In the genomic region with DNA sequence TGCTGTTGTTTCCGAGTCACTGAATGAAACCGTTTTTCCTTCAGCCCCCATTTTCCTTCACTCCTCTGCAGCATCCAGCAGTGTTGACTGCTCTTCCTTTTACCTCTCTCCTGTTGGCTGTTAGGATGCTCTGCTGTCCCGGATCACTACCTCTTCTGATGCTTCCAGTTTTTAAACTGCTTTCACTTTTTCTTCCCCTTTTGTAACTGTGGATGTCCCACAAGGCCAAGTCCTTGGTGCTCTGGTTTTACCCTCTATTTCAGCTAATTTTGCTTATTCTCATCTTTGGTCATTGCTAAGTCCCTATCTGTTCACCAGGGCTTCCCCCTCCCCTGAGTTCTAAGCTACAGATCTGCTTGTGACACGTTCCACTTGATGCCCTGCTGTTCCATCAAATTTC, we compare ENCODE assay signal across 12 cellular contexts.
DNase-seq lines count a peak whose midpoint lies in the region; ATAC-seq and TF ChIP-seq lines count a peak whose summit lies in the region.
"Had no signal": no experiment of that assay in that cellular context is flagged by ENCODE, and none has a peak within 500 bp of the region (broad histone marks: within the 10 kb centered on the region; RNA-seq: fewer than 3 reads in every experiment).

No MANE protein-coding gene starts in this region.

- TF ChIP-seq CTCF in GM10248 (IDR thresholded peaks at IDR 0.05; ENCODE audit: control extremely low read depth, extremely low read depth, low read depth, missing control alignments), result no peak

- ATAC-seq in GM19438 (IDR thresholded peaks at IDR 0.05; ENCODE audit: low read depth, unreplicated experiment), result peak; percentile 82
- ATAC-seq in HG03025 (IDR thresholded peaks at IDR 0.05; ENCODE audit: low FRiP score, unreplicated experiment), result peak; percentile 91
- ATAC-seq: psoas muscle had no signal

- POLR2A ChIA-PET in GM10248 (lab: Yijun Ruan, JAX), result no interaction called here

- CTCF ChIA-PET in GM10248 (lab: Yijun Ruan, JAX), result interaction anchor here (1.0 to 1.6 kb wide), 2 partner anchors 12 to 248 kb away, joined by 3 to 5 read pairs; no protein-coding TSS in a partner anchor

- peak; percentile 44 for DNase-seq in GM10248 (ENCODE audit: extremely low spot score)
- DNase-seq in NOMO-1 treated with DMSO at 0.1 percent for 48 hours (lab: John Stamatoyannopoulos, UW; ENCODE audit: unreplicated experiment), result peak; percentile 84
- DNase-seq in cerebellar nuclear complex (lab: John Stamatoyannopoulos, UW), result no peak
- DNase-seq in KG1 (lab: John Stamatoyannopoulos, UW), result no peak
- DNase-seq in COLO668 (lab: John Stamatoyannopoulos, UW; ENCODE audit: unreplicated experiment), result no peak
- no peak for DNase-seq in NCI-H2196 (lab: John Stamatoyannopoulos, UW; ENCODE audit: unreplicated experiment)
- DNase-seq: activated gamma-delta T cell treated with Interleukin-2 at 50 U/mL for 16 hours; effector CD4-positive, alpha-beta T cell; NCI-H1930; psoas muscle had no signal

Comparison
In these comparisons a context has a peak if more than half of its experiments do, and no peak if none do; other contexts are left out.
1. DNase-seq: peak in GM10248 (single experiment) and NOMO-1 treated with DMSO at 0.1 percent for 48 hours (single experiment); none in cerebellar nuclear complex (0 of 2), KG1 (single experiment), COLO668 (single experiment) and NCI-H2196 (single experiment).